ENCODE assay signal across 8 cellular contexts in genomic region chr20:35541783-35542662, GRCh38.
DNase-seq lines count a peak whose midpoint lies in the region; ATAC-seq, FAIRE-seq and TF ChIP-seq lines count a peak whose summit lies in the region.

ERGIC3 (plus strand) TSS chr20:35542078; CDS start chr20:35542098, 20 bp downstream.

- DNase-seq in Ammon's horn (ENCODE audit: low spot score) = peak; percentile 97
- DNase-seq in GM19239 (ENCODE audit: insufficient read length, low spot score) = peak; percentile 89
- peak; percentile 95 for DNase-seq in NCI-H526 treated with DMSO at 0.1 percent for 48 hours (lab: John Stamatoyannopoulos, UW)
- peak; percentile 99 for DNase-seq in activated CD4-positive, alpha-beta T cell treated with anti-CD3 and anti-CD28 coated beads for 48 hours
- DNase-seq in coronary artery (ENCODE audit: low spot score) = peak; percentile 97
- DNase-seq in left kidney (ENCODE audit: low read depth, low spot score) = peak; percentile 99
- peak; percentile 98 for DNase-seq in stimulated activated CD4-positive, alpha-beta T cell treated with anti-CD3 and anti-CD28 coated beads, Interleukin-1b, Interleukin-23, amount 100 ng/mL, for 48 hours

- ATAC-seq in HG03460 (IDR thresholded peaks at IDR 0.05; ENCODE audit: unreplicated experiment) = peak; percentile 84

- peak within 1 kb of the TSS; percentile 92 for H3K4me3 ChIP-seq in coronary artery

- H3K27ac ChIP-seq in coronary artery = peak within 1 kb of the TSS; percentile 50 to 87

- FAIRE-seq in GM19239 (lab: Jason Lieb, UNC) = peak; percentile 96

- TF ChIP-seq CTCF in coronary artery (IDR thresholded peaks at IDR 0.05) = no peak

Comparison
In these comparisons a context has a peak if more than half of its experiments do, and no peak if none do; other contexts are left out.
1. Peak in every context shown above with its lines: DNase-seq, ATAC-seq, H3K4me3 ChIP-seq and H3K27ac ChIP-seq.